17 cellular contexts compared by ENCODE assay signal in the genomic region with DNA sequence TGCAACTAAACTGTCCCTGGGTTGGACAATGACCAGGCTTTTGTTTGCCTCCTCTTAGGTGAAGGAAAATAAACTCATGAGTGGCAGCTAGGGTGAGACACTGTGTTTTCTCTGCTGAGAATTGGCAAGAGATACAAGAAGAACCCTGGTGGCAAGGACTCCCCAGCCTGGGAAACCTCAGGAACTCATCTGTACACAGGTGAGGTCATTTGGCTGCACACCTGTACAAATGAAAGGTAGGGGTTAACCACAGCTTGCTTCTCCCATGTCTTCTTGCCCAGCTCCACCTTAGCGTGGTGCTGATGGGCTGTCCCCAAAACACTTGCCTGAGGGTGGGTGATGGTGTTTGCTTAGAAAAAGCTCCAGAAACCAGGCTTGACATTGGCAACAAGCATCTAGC.
DNase-seq lines count a peak whose midpoint lies in the region; ATAC-seq and TF ChIP-seq lines count a peak whose summit lies in the region.
"Had no signal": no experiment of that assay in that cellular context is flagged by ENCODE, and none has a peak within 500 bp of the region (broad histone marks: within the 10 kb centered on the region; RNA-seq: fewer than 3 reads in every experiment).

No MANE protein-coding gene starts in this region.

- H3K9ac ChIP-seq in BLaER1 = no peak overlapping the region
- H3K9ac ChIP-seq in MM.1S (ENCODE audit: low read length) = no peak overlapping the region
- H3K9ac ChIP-seq: GM23248 had no signal

- no peak for TF ChIP-seq CTCF in MM.1S (IDR thresholded peaks at IDR 0.05; ENCODE audit: low read length)

- peak; percentile 38 for DNase-seq in NCI-H2029 (lab: John Stamatoyannopoulos, UW)
- no peak for DNase-seq in NCI-H2029 treated with DMSO at 0.1 percent for 48 hours (lab: John Stamatoyannopoulos, UW)
- peak; percentile 54 for DNase-seq in MM.1S
- DNase-seq in islet precursor cell = peak; percentile 18
- DNase-seq in stimulated activated naive CD8-positive, alpha-beta T cell treated with anti-CD3 and anti-CD28 coated beads, Interleukin-15, Interleukin-2, amounts not matched to agents 100 U/mL and 50 U/mL, for 24 hours = no peak
- DNase-seq in NCI-H446 (lab: John Stamatoyannopoulos, UW) = no peak
- DNase-seq: C1 segment of cervical spinal cord; Calu3; CD4-positive, alpha-beta memory T cell; COR-L47; DMS53; DMS79 treated with DMSO at 0.1 percent for 48 hours; GM23248; H7; HCEC 1CT had no signal

- H3K27me3 ChIP-seq in BLaER1 (no peaks in the 10 kb centered on the region), MM.1S (replicated peaks; ENCODE audit: insufficient read depth, low read length) (no peaks in the 10 kb centered on the region)

- H4K20me1 ChIP-seq in BLaER1 = no peaks in the 10 kb centered on the region
- no peaks in the 10 kb centered on the region for H4K20me1 ChIP-seq in MM.1S (ENCODE audit: insufficient read depth, low read length)

- ATAC-seq in stimulated activated naive CD8-positive, alpha-beta T cell treated with anti-CD3 and anti-CD28 coated beads, Interleukin-15, Interleukin-2, amounts not matched to agents 100 U/mL and 50 U/mL, for 24 hours = no peak

- no peaks in the 10 kb centered on the region for H3K9me3 ChIP-seq in BLaER1
- no peaks in the 10 kb centered on the region for H3K9me3 ChIP-seq in MM.1S (replicated peaks; ENCODE audit: insufficient read depth, low read length)

- H3K36me3 ChIP-seq in BLaER1 (no peaks in the 10 kb centered on the region), MM.1S (replicated peaks; ENCODE audit: insufficient read depth, low read length) (no peaks in the 10 kb centered on the region)

- H3K4me3 ChIP-seq in BLaER1 (no peak overlapping the region), MM.1S (ENCODE audit: low read length) (no peak overlapping the region)
- H3K4me3 ChIP-seq: GM23248 had no signal

- no peak overlapping the region for H2AFZ ChIP-seq in MM.1S (ENCODE audit: low read length)
- H2AFZ ChIP-seq: GM23248 had no signal

- H3K4me1 ChIP-seq in BLaER1 = peaks cover 51% of the 10 kb centered on the region
- H3K4me1 ChIP-seq in MM.1S (ENCODE audit: low read length) = peaks cover 21% of the 10 kb centered on the region

- peak overlapping the region; percentile 44; the same call in 1 of the 2 replicates for H3K4me2 ChIP-seq in BLaER1
- no peak overlapping the region; the same call in 1 of the 2 replicates for H3K4me2 ChIP-seq in MM.1S (ENCODE audit: low read depth, low read length)

- H3F3A ChIP-seq in MM.1S (ENCODE audit: insufficient read depth, low read length) = no peaks in the 10 kb centered on the region

- H3K9me2 ChIP-seq in MM.1S (replicated peaks; ENCODE audit: insufficient read depth, low read length) = no peaks in the 10 kb centered on the region

- no peaks in the 10 kb centered on the region for H3K79me2 ChIP-seq in MM.1S (ENCODE audit: low read length)

- no peak overlapping the region for H3K27ac ChIP-seq in BLaER1
- no peak overlapping the region for H3K27ac ChIP-seq in MM.1S (ENCODE audit: low read length)
- H3K27ac ChIP-seq: 22Rv1, GM23248 had no signal

Comparison
In these comparisons a context has a peak if more than half of its experiments do, and no peak if none do; other contexts are left out.
1. DNase-seq: peak in NCI-H2029 (single experiment), MM.1S (single experiment) and islet precursor cell (single experiment); none in NCI-H2029 treated with DMSO at 0.1 percent for 48 hours (single experiment), stimulated activated naive CD8-positive, alpha-beta T cell treated with anti-CD3 and anti-CD28 coated beads, Interleukin-15, Interleukin-2, amounts not matched to agents 100 U/mL and 50 U/mL, for 24 hours (single experiment) and NCI-H446 (0 of 2).